20 cellular contexts compared by ENCODE assay signal in the genomic region with DNA sequence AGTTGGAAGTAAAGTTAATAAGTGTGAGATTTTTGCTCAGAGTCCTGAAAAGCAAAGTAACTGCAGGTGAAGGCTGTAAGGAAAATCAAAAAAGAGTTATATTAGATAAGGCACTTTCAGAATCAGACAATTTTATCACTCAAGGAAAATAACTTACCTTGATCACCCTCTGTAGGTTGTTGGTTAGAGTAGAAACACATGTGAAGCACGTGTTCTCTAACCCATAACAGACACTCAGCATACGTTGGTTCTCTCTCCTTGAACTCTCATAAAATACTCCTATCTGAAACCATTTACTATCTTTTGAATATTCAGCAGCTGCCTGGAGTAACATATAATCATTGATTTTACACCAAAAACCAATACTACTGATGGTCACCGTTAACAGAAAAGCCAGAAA.
"Had no signal": no experiment of that assay in that cellular context is flagged by ENCODE, and none has a peak within 500 bp of the region (broad histone marks: within the 10 kb centered on the region; RNA-seq: fewer than 3 reads in every experiment).

No MANE protein-coding gene starts in this region.

- DNase-seq: Karpas-422, Kasumi-1, MG63, MM.1S, MV-4-11, NCI-H1048, NCI-H1417 treated with DMSO at 0.1 percent for 48 hours, NCI-H1436, NCI-H1436 treated with DMSO at 0.1 percent for 48 hours, NCI-H1694, NCI-H1694 treated with DMSO at 0.1 percent for 48 hours, NCI-H187 treated with DMSO at 0.1 percent for 48 hours, NCI-H1930, NCI-H2081 treated with DMSO at 0.1 percent for 48 hours, NCI-H2171, NCI-H2227 treated with DMSO at 0.1 percent for 48 hours, NCI-H226, NCI-H446, NCI-H446 treated with DMSO at 0.1 percent for 48 hours, NCI-H510A had no signal

- H3K9me3 ChIP-seq: MG63 had no signal

- H3K4me3 ChIP-seq: MG63 had no signal

- H3K27me3 ChIP-seq: MG63 had no signal

- H3K36me3 ChIP-seq: MG63 had no signal
